Comparison of ENCODE assay signal across 1 cellular context in genomic region chr7:12152196-12152918, GRCh38.
TF ChIP-seq lines count a peak whose summit lies in the region.

No MANE protein-coding gene starts in this region.

TF ChIP-seq in SK-N-SH treated with all-trans-retinoic acid at 6 μM for 48 hours, 23 proteins besides CTCF, POLR2A, EP300 and RAD21 (continued from another document):
- TF ChIP-seq, protein P1, sequence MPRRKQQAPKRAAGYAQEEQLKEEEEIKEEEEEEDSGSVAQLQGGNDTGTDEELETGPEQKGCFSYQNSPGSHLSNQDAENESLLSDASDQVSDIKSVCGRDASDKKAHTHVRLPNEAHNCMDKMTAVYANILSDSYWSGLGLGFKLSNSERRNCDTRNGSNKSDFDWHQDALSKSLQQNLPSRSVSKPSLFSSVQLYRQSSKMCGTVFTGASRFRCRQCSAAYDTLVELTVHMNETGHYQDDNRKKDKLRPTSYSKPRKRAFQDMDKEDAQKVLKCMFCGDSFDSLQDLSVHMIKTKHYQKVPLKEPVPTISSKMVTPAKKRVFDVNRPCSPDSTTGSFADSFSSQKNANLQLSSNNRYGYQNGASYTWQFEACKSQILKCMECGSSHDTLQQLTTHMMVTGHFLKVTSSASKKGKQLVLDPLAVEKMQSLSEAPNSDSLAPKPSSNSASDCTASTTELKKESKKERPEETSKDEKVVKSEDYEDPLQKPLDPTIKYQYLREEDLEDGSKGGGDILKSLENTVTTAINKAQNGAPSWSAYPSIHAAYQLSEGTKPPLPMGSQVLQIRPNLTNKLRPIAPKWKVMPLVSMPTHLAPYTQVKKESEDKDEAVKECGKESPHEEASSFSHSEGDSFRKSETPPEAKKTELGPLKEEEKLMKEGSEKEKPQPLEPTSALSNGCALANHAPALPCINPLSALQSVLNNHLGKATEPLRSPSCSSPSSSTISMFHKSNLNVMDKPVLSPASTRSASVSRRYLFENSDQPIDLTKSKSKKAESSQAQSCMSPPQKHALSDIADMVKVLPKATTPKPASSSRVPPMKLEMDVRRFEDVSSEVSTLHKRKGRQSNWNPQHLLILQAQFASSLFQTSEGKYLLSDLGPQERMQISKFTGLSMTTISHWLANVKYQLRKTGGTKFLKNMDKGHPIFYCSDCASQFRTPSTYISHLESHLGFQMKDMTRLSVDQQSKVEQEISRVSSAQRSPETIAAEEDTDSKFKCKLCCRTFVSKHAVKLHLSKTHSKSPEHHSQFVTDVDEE (CRISPR knock-in tag; IDR thresholded peaks at IDR 0.05): peak; percentile 98
- TF ChIP-seq ZNF565 (CRISPR knock-in tag; conservative IDR thresholded peaks at IDR 0.05; ENCODE audit: low read depth) (no peak; the same call in 1 of the 2 replicates), SNAI2 (CRISPR knock-in tag; IDR thresholded peaks at IDR 0.05) (peak; percentile 75), CSDC2 (CRISPR knock-in tag; IDR thresholded peaks at IDR 0.05) (peak; percentile 78; the same call in 1 of the 2 replicates), ZNF70 (CRISPR knock-in tag; IDR thresholded peaks at IDR 0.05) (0 out of 2 replicates have a peak, but pooled peaks have one; percentile 17)
